In the genomic region with DNA sequence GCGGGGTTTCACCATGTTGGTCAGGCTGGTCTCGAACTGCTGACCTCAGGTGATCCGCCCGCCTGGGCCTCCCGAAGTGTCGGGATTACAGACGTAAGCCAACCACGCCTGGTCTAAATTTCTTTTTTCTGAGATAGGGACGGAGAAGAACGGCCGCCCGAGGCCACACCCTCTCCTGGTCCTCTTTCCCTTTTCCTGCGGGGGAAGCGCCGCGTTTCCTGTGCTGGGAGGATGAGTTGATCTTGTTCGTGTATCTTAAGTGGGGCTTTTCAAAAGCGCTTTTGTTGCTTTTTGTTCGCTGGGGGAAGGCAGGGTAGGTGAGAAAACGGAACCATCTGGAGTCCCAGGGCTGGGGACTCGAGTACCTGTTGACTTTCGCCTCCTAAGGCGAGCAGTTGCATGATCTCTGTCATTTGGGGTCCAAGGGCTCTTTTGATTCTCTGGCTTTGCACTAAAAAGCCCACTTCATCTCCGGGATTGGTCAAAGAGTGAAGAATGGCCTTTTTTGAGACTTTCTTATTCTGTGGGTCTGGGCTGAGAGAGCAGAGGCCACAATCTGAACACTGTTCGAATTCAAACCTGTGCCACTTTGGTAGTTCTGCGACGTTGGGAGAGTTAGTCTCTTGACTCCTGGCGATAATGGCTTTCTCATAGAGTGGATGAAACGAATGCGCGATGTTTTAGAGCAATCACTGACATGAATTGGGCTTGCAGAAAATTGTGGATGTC, we compare ENCODE assay signal across 1 cellular context.
TF ChIP-seq lines count a peak whose summit lies in the region.

No MANE protein-coding gene starts in this region.

TF ChIP-seq in IMR-90, 13 proteins besides CTCF, POLR2A, EP300 and RAD21:
- TF ChIP-seq BHLHE40 (IDR thresholded peaks at IDR 0.05; ENCODE audit: low read depth, low read length) (no peak), RCOR1 (IDR thresholded peaks at IDR 0.05; ENCODE audit: insufficient replicate concordance, low read length) (no peak), MAFK (IDR thresholded peaks at IDR 0.05; ENCODE audit: low read depth, low read length) (no peak), CHD1 (IDR thresholded peaks at IDR 0.05; ENCODE audit: low read depth, low read length) (no peak), MXI1 (IDR thresholded peaks at IDR 0.05; ENCODE audit: borderline replicate concordance, low read depth, low read length) (no peak), MAZ (IDR thresholded peaks at IDR 0.05; ENCODE audit: borderline replicate concordance, low read depth, low read length) (no peak), CEBPB (IDR thresholded peaks at IDR 0.05; ENCODE audit: low read depth, low read length) (no peak), RFX5 (IDR thresholded peaks at IDR 0.05; ENCODE audit: low read depth, low read length) (no peak), FOS (IDR thresholded peaks at IDR 0.05; ENCODE audit: low read depth, low read length) (no peak), NFE2L2 (IDR thresholded peaks at IDR 0.05; ENCODE audit: low read depth, low read length) (no peak), SMC3 (IDR thresholded peaks at IDR 0.05; ENCODE audit: low read depth, low read length) (no peak)
- TF ChIP-seq, protein P1, sequence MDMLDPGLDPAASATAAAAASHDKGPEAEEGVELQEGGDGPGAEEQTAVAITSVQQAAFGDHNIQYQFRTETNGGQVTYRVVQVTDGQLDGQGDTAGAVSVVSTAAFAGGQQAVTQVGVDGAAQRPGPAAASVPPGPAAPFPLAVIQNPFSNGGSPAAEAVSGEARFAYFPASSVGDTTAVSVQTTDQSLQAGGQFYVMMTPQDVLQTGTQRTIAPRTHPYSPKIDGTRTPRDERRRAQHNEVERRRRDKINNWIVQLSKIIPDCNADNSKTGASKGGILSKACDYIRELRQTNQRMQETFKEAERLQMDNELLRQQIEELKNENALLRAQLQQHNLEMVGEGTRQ (IDR thresholded peaks at IDR 0.05; ENCODE audit: low read depth, low read length): no peak
- TF ChIP-seq, protein P2, sequence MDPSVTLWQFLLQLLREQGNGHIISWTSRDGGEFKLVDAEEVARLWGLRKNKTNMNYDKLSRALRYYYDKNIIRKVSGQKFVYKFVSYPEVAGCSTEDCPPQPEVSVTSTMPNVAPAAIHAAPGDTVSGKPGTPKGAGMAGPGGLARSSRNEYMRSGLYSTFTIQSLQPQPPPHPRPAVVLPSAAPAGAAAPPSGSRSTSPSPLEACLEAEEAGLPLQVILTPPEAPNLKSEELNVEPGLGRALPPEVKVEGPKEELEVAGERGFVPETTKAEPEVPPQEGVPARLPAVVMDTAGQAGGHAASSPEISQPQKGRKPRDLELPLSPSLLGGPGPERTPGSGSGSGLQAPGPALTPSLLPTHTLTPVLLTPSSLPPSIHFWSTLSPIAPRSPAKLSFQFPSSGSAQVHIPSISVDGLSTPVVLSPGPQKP (IDR thresholded peaks at IDR 0.05; ENCODE audit: borderline replicate concordance, low read depth, low read length): no peak
TF ChIP-seq in IMR-90: peak in this region for 0.
